ENCODE assay signal across 17 cellular contexts in genomic region chr17:32385971-32386370, GRCh38.
"Had no signal": no experiment of that assay in that cellular context is flagged by ENCODE, and none has a peak within 500 bp of the region (broad histone marks: within the 10 kb centered on the region; RNA-seq: fewer than 3 reads in every experiment).

No MANE protein-coding gene starts in this region.

- H3K4me1 ChIP-seq: right atrium auricular region had no signal

- DNase-seq: cerebellar nuclear complex; effector memory CD8-positive, alpha-beta T cell; esophagus squamous epithelium; foreskin keratinocyte; head of caudate nucleus; hypothalamus; kidney glomerular epithelial cell; mammary epithelial cell; posterior cingulate gyrus; small intestine; stimulated activated CD4-positive, alpha-beta T cell treated with anti-CD3 and anti-CD28 coated beads, Interleukin-12 subunit alpha, Interleukin-12 subunit beta, amount 100 ng/mL, for 4 hours; stimulated activated naive CD4-positive, alpha-beta T cell; stomach; trophoblast cell had no signal

- H3K4me3 ChIP-seq: esophagus squamous epithelium, right atrium auricular region, stomach had no signal

- H3K27me3 ChIP-seq: esophagus squamous epithelium, foreskin keratinocyte, right atrium auricular region, stomach had no signal

- H3K27me3 Mint-ChIP-seq: dendritic cell treated with granulocyte-macrophage colony-stimulating factor and Interleukin-4, amounts not matched to agents 40 ng/mL and 50 ng/mL, for 4 days; effector memory CD8-positive, alpha-beta T cell had no signal

- H3K27ac Mint-ChIP-seq: dendritic cell treated with granulocyte-macrophage colony-stimulating factor and Interleukin-4, amounts not matched to agents 40 ng/mL and 50 ng/mL, for 4 days; effector memory CD8-positive, alpha-beta T cell had no signal

- H3K9me3 ChIP-seq: esophagus squamous epithelium, right atrium auricular region, stomach had no signal

- H3K4me1 Mint-ChIP-seq: nephron had no signal

- H3K9me3 Mint-ChIP-seq: dendritic cell treated with granulocyte-macrophage colony-stimulating factor and Interleukin-4, amounts not matched to agents 40 ng/mL and 50 ng/mL, for 4 days; effector memory CD8-positive, alpha-beta T cell; nephron had no signal

- H3K4me3 Mint-ChIP-seq: dendritic cell treated with granulocyte-macrophage colony-stimulating factor and Interleukin-4, amounts not matched to agents 40 ng/mL and 50 ng/mL, for 4 days; effector memory CD8-positive, alpha-beta T cell; nephron had no signal

- ATAC-seq: effector memory CD8-positive, alpha-beta T cell had no signal

- H3K27ac ChIP-seq: esophagus squamous epithelium, foreskin keratinocyte, right atrium auricular region, stomach had no signal
